Comparison of ENCODE assay signal across 14 cellular contexts in genomic region chr15:51160484-51160883, GRCh38.
DNase-seq lines count a peak whose midpoint lies in the region; ATAC-seq and TF ChIP-seq lines count a peak whose summit lies in the region.
"Had no signal": no experiment of that assay in that cellular context is flagged by ENCODE, and none has a peak within 500 bp of the region (broad histone marks: within the 10 kb centered on the region; RNA-seq: fewer than 3 reads in every experiment).

No MANE protein-coding gene starts in this region.

- no peaks in the 10 kb centered on the region for H3K27me3 ChIP-seq in brain microvascular endothelial cell (replicated peaks)
- H3K27me3 ChIP-seq: BE2C had no signal

- TF ChIP-seq CTCF in brain microvascular endothelial cell (IDR thresholded peaks at IDR 0.05; ENCODE audit: low read depth, low read length, missing control alignments): no peak

- in situ Hi-C loops in SK-MEL-5 (cut with HindIII; ENCODE audit: low pct_unique_long_range_greater_than_20kb, low sequenced_read_pairs) (no loop called here), brain microvascular endothelial cell (cut with HindIII; ENCODE audit: low pct_ligation_motif_present, low sequenced_read_pairs) (no loop called here)

- DNase-seq in SK-MEL-5 (ENCODE audit: low read depth, low spot score) (peak; percentile 46), foreskin melanocyte (peak; percentile 81), middle frontal gyrus (ENCODE audit: extremely low spot score, low spot score) (peak; percentile 47), brain microvascular endothelial cell (no peak), NCI-H1436 treated with DMSO at 0.1 percent for 48 hours (lab: John Stamatoyannopoulos, UW) (no peak)
- DNase-seq: BE2C; CD8-positive, alpha-beta memory T cell; DMS 273 treated with DMSO at 0.1 percent for 48 hours; NCI-H1092; NCI-H187; Right ventricle myocardium superior had no signal

- H3K27ac ChIP-seq in temporal lobe (ENCODE audit: low read depth, low read length) (peak overlapping the region; percentile 96), brain microvascular endothelial cell (no peak overlapping the region)

- no peak for ATAC-seq in HG02884 (IDR thresholded peaks at IDR 0.05; ENCODE audit: unreplicated experiment)
- ATAC-seq: GM23338 had no signal

- H3K4me3 ChIP-seq in brain microvascular endothelial cell (ENCODE audit: low read depth, low read length): no peak overlapping the region
- H3K4me3 ChIP-seq: GM23338 had no signal

- H3K36me3 ChIP-seq in brain microvascular endothelial cell (replicated peaks): no peaks in the 10 kb centered on the region
- H3K36me3 ChIP-seq: BE2C had no signal

Comparison
In these comparisons a context has a peak if more than half of its experiments do, and no peak if none do; other contexts are left out.
1. DNase-seq: peak in SK-MEL-5 (single experiment), foreskin melanocyte (single experiment) and middle frontal gyrus (single experiment); none in brain microvascular endothelial cell (single experiment) and NCI-H1436 treated with DMSO at 0.1 percent for 48 hours (single experiment).